In genomic region chr10:79237801-79238520, GRCh38 we compare ENCODE assay signal across 12 cellular contexts.
A peak's percentile ranks its signal among the peaks of the same experiment; 100 is the strongest.
DNase-seq lines count a peak whose midpoint lies in the region; ATAC-seq and TF ChIP-seq lines count a peak whose summit lies in the region.
"Had no signal": no experiment of that assay in that cellular context is flagged by ENCODE, and none has a peak within 500 bp of the region (broad histone marks: within the 10 kb centered on the region; RNA-seq: fewer than 3 reads in every experiment).

No MANE protein-coding gene starts in this region.

- H3K27me3 Mint-ChIP-seq in endodermal cell (ENCODE audit: insufficient read depth) (peaks cover 12% of the 10 kb centered on the region), neural progenitor cell (ENCODE audit: insufficient read depth, low read depth) (peaks cover 2% of the 10 kb centered on the region)
- no peaks in the 10 kb centered on the region for H3K27me3 Mint-ChIP-seq in activated CD8-positive, alpha-beta memory T cell treated with anti-CD3 and anti-CD28 coated beads, Interleukin-2, amount 10 ng/mL, durations not matched to agents 7 days and 5 days

- no peak overlapping the region for H2AFZ ChIP-seq in neural progenitor cell (replicated peaks)

- H3K4me1 ChIP-seq in left ventricle myocardium inferior (peaks cover 99% of the 10 kb centered on the region), endodermal cell (ENCODE audit: control insufficient read depth, insufficient read depth, low read length) (peaks cover 36% of the 10 kb centered on the region), neural progenitor cell (peaks cover 62% of the 10 kb centered on the region), vagina (peaks cover 74% of the 10 kb centered on the region)
- H3K4me1 ChIP-seq: SJCRH30 had no signal

- peaks cover 65% of the 10 kb centered on the region for H3K4me1 Mint-ChIP-seq in endodermal cell
- H3K4me1 Mint-ChIP-seq in neural progenitor cell, result peaks cover 80% of the 10 kb centered on the region
- H3K4me1 Mint-ChIP-seq in activated CD8-positive, alpha-beta memory T cell treated with anti-CD3 and anti-CD28 coated beads, Interleukin-2, amount 10 ng/mL, durations not matched to agents 7 days and 5 days, result peaks cover 28% of the 10 kb centered on the region

- no peak for TF ChIP-seq POLR2A in vagina (IDR thresholded peaks at IDR 0.05)

- 87 to 93% methylated on average over 8 to 15 of the region's 15 CpGs for WGBS in endodermal cell (ENCODE audit: insufficient coverage in 1 of 2, insufficient read length in 1 of 2), 2 experiments

- H3K4me3 ChIP-seq in left ventricle myocardium inferior (no peak overlapping the region), endodermal cell (ENCODE audit: low read length) (no peak overlapping the region), neural progenitor cell (no peak overlapping the region), vagina (no peak overlapping the region)
- H3K4me3 ChIP-seq: SJCRH30 had no signal

- CTCF ChIA-PET in activated CD8-positive, alpha-beta memory T cell treated with anti-CD3 and anti-CD28 coated beads, Interleukin-2, amount 10 ng/mL, durations not matched to agents 7 days and 5 days (lab: Charles Lee), result interaction anchor here (0.5 to 1.1 kb wide), 2 partner anchors 42 to 412 kb away, joined by 3 to 4 read pairs; no protein-coding TSS in a partner anchor

- no peaks in the 10 kb centered on the region for H3K9me3 Mint-ChIP-seq in endodermal cell
- H3K9me3 Mint-ChIP-seq in neural progenitor cell, result no peaks in the 10 kb centered on the region
- no peaks in the 10 kb centered on the region for H3K9me3 Mint-ChIP-seq in activated CD8-positive, alpha-beta memory T cell treated with anti-CD3 and anti-CD28 coated beads, Interleukin-2, amount 10 ng/mL, durations not matched to agents 7 days and 5 days (ENCODE audit: low read depth)

- H3K9ac ChIP-seq in endodermal cell (ENCODE audit: extremely low read depth, low read length, poor library complexity, severe bottlenecking), result no peak overlapping the region
- no peak overlapping the region for H3K9ac ChIP-seq in neural progenitor cell

- no peaks in the 10 kb centered on the region for H3K27me3 ChIP-seq in left ventricle myocardium inferior (ENCODE audit: low read depth)
- H3K27me3 ChIP-seq in endodermal cell (ENCODE audit: control insufficient read depth, insufficient read depth, low read length, poor library complexity, severe bottlenecking), result no peaks in the 10 kb centered on the region
- H3K27me3 ChIP-seq in neural progenitor cell, result peaks cover 47% of the 10 kb centered on the region
- no peaks in the 10 kb centered on the region for H3K27me3 ChIP-seq in vagina
- H3K27me3 ChIP-seq: SJCRH30 had no signal

- ATAC-seq in Right ventricle myocardium inferior (no peak), HG02973 (IDR thresholded peaks at IDR 0.05; ENCODE audit: unreplicated experiment) (no peak), GM18511 (IDR thresholded peaks at IDR 0.05; ENCODE audit: unreplicated experiment) (no peak)
- ATAC-seq in activated CD8-positive, alpha-beta memory T cell treated with anti-CD3 and anti-CD28 coated beads, Interleukin-2, amount 10 ng/mL, durations not matched to agents 7 days and 5 days, result no peak
- ATAC-seq: HepG2 had no signal

- peaks cover 75% of the 10 kb centered on the region for H4K20me1 ChIP-seq in neural progenitor cell (ENCODE audit: low read depth)

- H3F3A ChIP-seq in neural progenitor cell (ENCODE audit: low read depth), result peaks cover 61% of the 10 kb centered on the region

- H3K9me3 ChIP-seq in left ventricle myocardium inferior (replicated peaks), result no peaks in the 10 kb centered on the region
- no peaks in the 10 kb centered on the region for H3K9me3 ChIP-seq in endodermal cell (ENCODE audit: control insufficient read depth, low read length)
- no peaks in the 10 kb centered on the region for H3K9me3 ChIP-seq in neural progenitor cell (ENCODE audit: low read depth)
- no peaks in the 10 kb centered on the region for H3K9me3 ChIP-seq in vagina
- H3K9me3 ChIP-seq: SJCRH30 had no signal

- no peak overlapping the region for H3K4me2 ChIP-seq in neural progenitor cell

- intact Hi-C loops in left ventricle myocardium inferior (cut with micrococcal nuclease) (no loop called here), Right ventricle myocardium inferior (cut with DNase I) (no loop called here), vagina (cut with DNase I) (no loop called here)

- no peaks in the 10 kb centered on the region for H3K79me2 ChIP-seq in neural progenitor cell (ENCODE audit: low read depth)

- DNase-seq in left ventricle myocardium inferior, result no peak
- DNase-seq in Right ventricle myocardium inferior (ENCODE audit: missing footprints), result no peak
- no peak for DNase-seq in endodermal cell
- DNase-seq in neural progenitor cell (ENCODE audit: low spot score), result no peak
- DNase-seq in vagina (ENCODE audit: extremely low spot score in 2 of 2), result no peak
- DNase-seq in activated CD8-positive, alpha-beta memory T cell treated with anti-CD3 and anti-CD28 coated beads, Interleukin-2, amount 10 ng/mL, durations not matched to agents 7 days and 5 days, result no peak
- DNase-seq: activated naive CD4-positive, alpha-beta T cell; AML-193; SJCRH30 had no signal

- no peak overlapping the region for H3K4me3 Mint-ChIP-seq in endodermal cell
- H3K4me3 Mint-ChIP-seq in neural progenitor cell, result peak overlapping the region; percentile 50
- no peak overlapping the region for H3K4me3 Mint-ChIP-seq in activated CD8-positive, alpha-beta memory T cell treated with anti-CD3 and anti-CD28 coated beads, Interleukin-2, amount 10 ng/mL, durations not matched to agents 7 days and 5 days

- H3K27ac Mint-ChIP-seq in endodermal cell (peak overlapping the region; percentile 11), neural progenitor cell (no peak overlapping the region)
- H3K27ac Mint-ChIP-seq in activated CD8-positive, alpha-beta memory T cell treated with anti-CD3 and anti-CD28 coated beads, Interleukin-2, amount 10 ng/mL, durations not matched to agents 7 days and 5 days, result no peak overlapping the region

- peak overlapping the region; percentile 97 for H3K27ac ChIP-seq in left ventricle myocardium inferior (replicated peaks)
- no peak overlapping the region for H3K27ac ChIP-seq in endodermal cell (ENCODE audit: low read depth, low read length)
- H3K27ac ChIP-seq in neural progenitor cell, result no peak overlapping the region
- peak overlapping the region; percentile 68 for H3K27ac ChIP-seq in vagina
- H3K27ac ChIP-seq: SJCRH30 had no signal

- TF ChIP-seq CTCF in left ventricle myocardium inferior (IDR thresholded peaks at IDR 0.05; ENCODE audit: borderline replicate concordance), result no peak
- TF ChIP-seq CTCF in endodermal cell (conservative IDR thresholded peaks at IDR 0.05), result no peak
- TF ChIP-seq CTCF in neural progenitor cell (IDR thresholded peaks at IDR 0.05), result no peak
- TF ChIP-seq CTCF in vagina (IDR thresholded peaks at IDR 0.05), result no peak

- peaks cover 3% of the 10 kb centered on the region for H3K36me3 ChIP-seq in left ventricle myocardium inferior
- H3K36me3 ChIP-seq in endodermal cell (ENCODE audit: control insufficient read depth, insufficient read depth, low read length), result peaks cover 2% of the 10 kb centered on the region
- H3K36me3 ChIP-seq in neural progenitor cell, result no peaks in the 10 kb centered on the region
- no peaks in the 10 kb centered on the region for H3K36me3 ChIP-seq in vagina
- H3K36me3 ChIP-seq: SJCRH30 had no signal

- H3K36me3 Mint-ChIP-seq in endodermal cell (ENCODE audit: low read depth) (peaks cover 10% of the 10 kb centered on the region), neural progenitor cell (peaks cover 15% of the 10 kb centered on the region)
- H3K36me3 Mint-ChIP-seq in activated CD8-positive, alpha-beta memory T cell treated with anti-CD3 and anti-CD28 coated beads, Interleukin-2, amount 10 ng/mL, durations not matched to agents 7 days and 5 days, result no peaks in the 10 kb centered on the region

Comparison
In these comparisons a context has a peak if more than half of its experiments do, and no peak if none do; other contexts are left out.
1. H3K27ac ChIP-seq: peak in left ventricle myocardium inferior (single experiment) and vagina (single experiment); none in endodermal cell (single experiment) and neural progenitor cell (single experiment).